11 cellular contexts compared by ENCODE assay signal in genomic region chr12:121852392-121852791, GRCh38. TPM values are rescaled to one million over a fixed set of nuclear protein-coding genes. Genes with fewer than 3 reads are reported as not detected.
"Had no signal": no experiment of that assay in that cellular context is flagged by ENCODE, and none has a peak within 500 bp of the region (broad histone marks: within the 10 kb centered on the region; RNA-seq: fewer than 3 reads in every experiment).

No MANE protein-coding gene starts in this region.

RNA-seq across cellular contexts. Expression of gene HPD, which starts 6.3 kb away (rescaled TPM):
- total RNA-seq: activated naive CD4-positive, alpha-beta T cell treated with anti-CD3 and anti-CD28 coated beads for 36 hours; activated naive CD8-positive, alpha-beta T cell treated with anti-CD3 and anti-CD28 coated beads for 36 hours; activated naive CD8-positive, alpha-beta T cell treated with anti-CD3 and anti-CD28 coated beads, Interleukin-2, amount 10 ng/mL, durations not matched to agents 7 days and 5 days; activated T-cell treated with anti-CD3 and anti-CD28 coated beads, Interleukin-2, amount 50 U/mL, for 72 hours; activated T-helper 1 cell treated with anti-CD3 and anti-CD28 coated beads, Interleukin-12 subunit alpha, Interleukin-12 subunit beta, Interleukin-2, Interleukin-4 antibody, amounts not matched to agents 30 ng/mL and 10 ng/mL and 1 ng/mL, durations not matched to agents 14 hours and 24 hours and 36 hours; activated T-helper 17 cell treated with anti-CD3 and anti-CD28 coated beads, Interleukin-2, amount 50 U/mL, for 72 hours; activated T-helper 2 cell treated with anti-CD3 and anti-CD28 coated beads, Interferon-gamma antibody, Interleukin-2, Interleukin-4, amounts not matched to agents 10 μg/mL and 5 μg/mL and 100 μg/mL, durations not matched to agents 14 hours and 24 hours and 36 hours; astrocyte; cardiac muscle cell; cerebellum; chondrocyte had no signal
